Comparison of ENCODE assay signal across 24 cellular contexts in the genomic region with DNA sequence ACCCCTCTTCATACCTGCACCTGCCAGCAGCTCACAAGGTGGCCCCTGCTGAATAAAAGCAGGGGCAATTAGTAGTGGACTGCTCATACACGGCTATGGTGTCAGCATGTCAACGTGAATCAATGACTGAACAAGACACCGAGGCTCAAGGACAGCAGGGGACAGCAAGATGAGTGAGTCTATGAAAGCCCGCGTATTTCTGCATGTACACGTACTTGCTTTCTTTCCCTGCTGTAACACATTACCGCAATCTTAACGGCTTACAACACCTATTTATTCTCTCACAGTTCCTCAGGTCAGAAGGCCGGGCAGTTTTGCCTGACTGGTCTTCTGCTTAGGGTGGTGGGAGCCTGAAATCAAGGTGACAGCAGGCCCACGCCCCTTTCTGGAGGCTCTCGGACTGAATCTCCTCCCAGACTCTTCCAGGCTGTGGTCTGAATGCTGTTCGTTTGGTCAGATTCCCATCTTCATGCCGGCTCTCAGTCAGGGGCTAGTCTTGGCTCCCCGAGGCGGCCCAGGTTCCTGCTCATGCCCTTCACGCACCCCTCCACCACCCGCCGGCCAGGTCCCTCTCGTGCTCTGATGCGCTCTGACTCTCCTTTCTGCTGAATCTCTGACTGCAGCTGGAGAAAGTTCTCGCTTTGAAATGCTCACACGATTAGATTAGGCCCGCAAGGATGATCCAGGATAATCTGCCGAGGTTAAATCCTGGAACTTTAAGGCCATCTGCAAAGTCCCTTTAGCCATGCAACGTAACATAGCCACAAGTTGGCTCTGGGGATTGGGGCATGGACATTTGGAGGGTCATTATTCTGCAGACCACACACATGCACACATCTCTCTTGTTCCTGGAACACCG. TPM values are rescaled to one million over a fixed set of nuclear protein-coding genes. Genes with fewer than 3 reads are reported as not detected.
DNase-seq lines count a peak whose midpoint lies in the region; ATAC-seq and TF ChIP-seq lines count a peak whose summit lies in the region.
"Had no signal": no experiment of that assay in that cellular context is flagged by ENCODE, and none has a peak within 500 bp of the region (broad histone marks: within the 10 kb centered on the region; RNA-seq: fewer than 3 reads in every experiment).

No MANE protein-coding gene starts in this region.

- no peaks in the 10 kb centered on the region for H3K9me3 Mint-ChIP-seq in chondrocyte (ENCODE audit: low read depth)
- H3K9me3 Mint-ChIP-seq in activated naive CD4-positive, alpha-beta T cell treated with anti-CD3 and anti-CD28 coated beads, Interleukin-2, amount 50 U/mL, for 72 hours, result no peaks in the 10 kb centered on the region
- H3K9me3 Mint-ChIP-seq: CD8-positive, alpha-beta T cell; T-cell had no signal

- H3K4me3 Mint-ChIP-seq in chondrocyte (ENCODE audit: unreplicated experiment), result no peak overlapping the region
- H3K4me3 Mint-ChIP-seq: CD8-positive, alpha-beta T cell; T-cell had no signal

- TF ChIP-seq CTCF in chondrocyte (IDR thresholded peaks at IDR 0.05), result no peak

- H3K27ac Mint-ChIP-seq in chondrocyte (ENCODE audit: unreplicated experiment), result no peak overlapping the region
- H3K27ac Mint-ChIP-seq in activated naive CD4-positive, alpha-beta T cell treated with anti-CD3 and anti-CD28 coated beads, Interleukin-2, amount 50 U/mL, for 72 hours, result no peak overlapping the region
- H3K27ac Mint-ChIP-seq: CD8-positive, alpha-beta T cell; T-cell had no signal

- DNase-seq in NCI-H345 (lab: John Stamatoyannopoulos, UW), result peak; percentile 19
- no peak for DNase-seq in NCI-H345 treated with DMSO at 0.1 percent for 48 hours (lab: John Stamatoyannopoulos, UW; ENCODE audit: unreplicated experiment)
- DNase-seq in NCI-H146 (lab: John Stamatoyannopoulos, UW), result peak; percentile 73
- peak; percentile 66 for DNase-seq in chondrocyte (ENCODE audit: low spot score)
- DNase-seq in retina, result peak; percentile 62
- no peak for DNase-seq in activated CD4-positive, alpha-beta T cell treated with anti-CD3 and anti-CD28 coated beads, Interleukin-2, amount 50 U/mL, for 48 hours
- no peak for DNase-seq in DMS79 treated with DMSO at 0.1 percent for 48 hours (lab: John Stamatoyannopoulos, UW)
- no peak for DNase-seq in activated naive CD4-positive, alpha-beta T cell treated with anti-CD3 and anti-CD28 coated beads, Interleukin-2, amount 50 U/mL, for 72 hours (ENCODE audit: low spot score in 2 of 2)
- DNase-seq: AML-193; C1 segment of cervical spinal cord; Calu3; CD8-positive, alpha-beta T cell; DMS53; EL; GF-D8; KG1; MV-4-11; NCI-H187 treated with DMSO at 0.1 percent for 48 hours; NCI-H2107; NCI-H2227 treated with DMSO at 0.1 percent for 48 hours; NCI-H524 treated with DMSO at 0.1 percent for 48 hours; NK-92 treated with Interleukin-12 subunit alpha and Interleukin-12 subunit beta, amount 100 ng/mL, for 24 hours; T-cell had no signal

- H3K36me3 Mint-ChIP-seq in chondrocyte (ENCODE audit: low read depth), result no peaks in the 10 kb centered on the region
- H3K36me3 Mint-ChIP-seq in activated naive CD4-positive, alpha-beta T cell treated with anti-CD3 and anti-CD28 coated beads, Interleukin-2, amount 50 U/mL, for 72 hours, result no peaks in the 10 kb centered on the region
- H3K36me3 Mint-ChIP-seq: CD8-positive, alpha-beta T cell; T-cell had no signal

- ATAC-seq in activated naive CD4-positive, alpha-beta T cell treated with anti-CD3 and anti-CD28 coated beads, Interleukin-2, amount 50 U/mL, for 72 hours, result no peak
- ATAC-seq: CD8-positive, alpha-beta T cell; SK-N-SH treated with all-trans-retinoic acid at 6 μM for 48 hours; T-cell had no signal

- no peaks in the 10 kb centered on the region for H3K4me1 Mint-ChIP-seq in chondrocyte (ENCODE audit: low read depth)

- H3K27me3 Mint-ChIP-seq in chondrocyte (ENCODE audit: low read depth), result peaks cover 27% of the 10 kb centered on the region

RNA-seq across cellular contexts. Expression of gene PPP2R2D, which starts 7.8 kb away (rescaled TPM):
- 24.3 to 27.5 TPM (median 25.1 TPM) in 3 replicates for total RNA-seq in chondrocyte
- total RNA-seq in activated naive CD4-positive, alpha-beta T cell treated with anti-CD3 and anti-CD28 coated beads, Interleukin-2, amount 50 U/mL, for 72 hours, result 10 to 100 TPM; 36.2 to 41.6 TPM

Comparison
In these comparisons a context has a peak if more than half of its experiments do, and no peak if none do; other contexts are left out.
1. DNase-seq: peak in NCI-H345 (single experiment), NCI-H146 (single experiment), chondrocyte (single experiment) and retina (single experiment); none in NCI-H345 treated with DMSO at 0.1 percent for 48 hours (single experiment), activated CD4-positive, alpha-beta T cell treated with anti-CD3 and anti-CD28 coated beads, Interleukin-2, amount 50 U/mL, for 48 hours (0 of 2), DMS79 treated with DMSO at 0.1 percent for 48 hours (single experiment) and activated naive CD4-positive, alpha-beta T cell treated with anti-CD3 and anti-CD28 coated beads, Interleukin-2, amount 50 U/mL, for 72 hours (0 of 2).